ENCODE assay signal across 1 cellular context in the genomic region with DNA sequence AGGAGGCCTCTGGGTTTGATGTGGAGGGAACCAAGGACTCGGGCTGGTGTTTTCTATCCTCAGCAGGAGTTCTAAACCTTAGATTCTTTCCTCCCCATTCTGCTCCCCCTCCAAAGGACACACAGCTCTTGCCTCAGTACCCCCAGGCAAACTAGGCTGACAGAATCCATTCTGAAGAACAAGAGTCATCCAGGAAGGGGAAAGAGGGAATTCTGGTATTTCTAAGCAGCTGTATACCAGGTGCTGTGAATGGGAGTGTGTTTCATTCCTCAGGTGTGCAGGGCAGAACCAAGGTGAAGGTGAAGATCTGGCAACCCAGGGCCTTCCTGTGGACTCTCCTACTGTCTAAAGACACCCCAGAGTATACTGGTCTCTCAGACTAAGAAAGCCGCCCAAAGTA.
TF ChIP-seq lines count a peak whose summit lies in the region.

No MANE protein-coding gene starts in this region.

TF ChIP-seq in endothelial cell of umbilical vein, 7 proteins besides CTCF, POLR2A, EP300 and RAD21:
- TF ChIP-seq MYC (IDR thresholded peaks at IDR 0.05; ENCODE audit: low read depth, low read length), result no peak
- TF ChIP-seq JUN (IDR thresholded peaks at IDR 0.05; ENCODE audit: borderline replicate concordance, insufficient read depth, insufficient read length, low read depth), result no peak
- TF ChIP-seq POLR2AphosphoS5 (IDR thresholded peaks at IDR 0.05; ENCODE audit: insufficient read depth, low read depth, low read length), result no peak
- no peak for TF ChIP-seq FOS (IDR thresholded peaks at IDR 0.05; ENCODE audit: borderline replicate concordance, insufficient read depth, low read length)
- no peak for TF ChIP-seq MAX (IDR thresholded peaks at IDR 0.05; ENCODE audit: insufficient read depth, insufficient read length)
- no peak for TF ChIP-seq GATA2 (IDR thresholded peaks at IDR 0.05; ENCODE audit: insufficient read depth, insufficient read length, low read depth, low read length)
- TF ChIP-seq EZH2 (IDR thresholded peaks at IDR 0.05; ENCODE audit: borderline replicate concordance, low read depth, low read length, severe bottlenecking), result no peak
